ENCODE assay signal across 2 cellular contexts in genomic region chr14:93268406-93268805, GRCh38.
A peak's percentile ranks its signal among the peaks of the same experiment; 100 is the strongest.
TF ChIP-seq lines count a peak whose summit lies in the region.

No MANE protein-coding gene starts in this region.

TF ChIP-seq in HepG2, 621 proteins besides CTCF, POLR2A, EP300 and RAD21 (continued from another document):
- TF ChIP-seq ZNF703 (CRISPR knock-in tag; IDR thresholded peaks at IDR 0.05; ENCODE audit: borderline replicate concordance) (no peak), ZNF768 (CRISPR knock-in tag; IDR thresholded peaks at IDR 0.05) (no peak), DBP (CRISPR knock-in tag; IDR thresholded peaks at IDR 0.05; ENCODE audit: not compliant biosample characterization) (no peak), HES4 (CRISPR knock-in tag; IDR thresholded peaks at IDR 0.05; ENCODE audit: borderline replicate concordance) (no peak), ZNF546 (CRISPR knock-in tag; conservative IDR thresholded peaks at IDR 0.05) (no peak), ZNF629 (CRISPR knock-in tag; conservative IDR thresholded peaks at IDR 0.05) (peak; percentile 66), ZC3H4 (CRISPR knock-in tag; IDR thresholded peaks at IDR 0.05; ENCODE audit: borderline replicate concordance) (no peak)

TF ChIP-seq in K562, 482 proteins besides CTCF, POLR2A, EP300 and RAD21 (continued from another document):
- TF ChIP-seq GTF2B (IDR thresholded peaks at IDR 0.05; ENCODE audit: extremely low read depth, insufficient read length) = no peak
